Comparison of ENCODE assay signal across 8 cellular contexts in the genomic region with DNA sequence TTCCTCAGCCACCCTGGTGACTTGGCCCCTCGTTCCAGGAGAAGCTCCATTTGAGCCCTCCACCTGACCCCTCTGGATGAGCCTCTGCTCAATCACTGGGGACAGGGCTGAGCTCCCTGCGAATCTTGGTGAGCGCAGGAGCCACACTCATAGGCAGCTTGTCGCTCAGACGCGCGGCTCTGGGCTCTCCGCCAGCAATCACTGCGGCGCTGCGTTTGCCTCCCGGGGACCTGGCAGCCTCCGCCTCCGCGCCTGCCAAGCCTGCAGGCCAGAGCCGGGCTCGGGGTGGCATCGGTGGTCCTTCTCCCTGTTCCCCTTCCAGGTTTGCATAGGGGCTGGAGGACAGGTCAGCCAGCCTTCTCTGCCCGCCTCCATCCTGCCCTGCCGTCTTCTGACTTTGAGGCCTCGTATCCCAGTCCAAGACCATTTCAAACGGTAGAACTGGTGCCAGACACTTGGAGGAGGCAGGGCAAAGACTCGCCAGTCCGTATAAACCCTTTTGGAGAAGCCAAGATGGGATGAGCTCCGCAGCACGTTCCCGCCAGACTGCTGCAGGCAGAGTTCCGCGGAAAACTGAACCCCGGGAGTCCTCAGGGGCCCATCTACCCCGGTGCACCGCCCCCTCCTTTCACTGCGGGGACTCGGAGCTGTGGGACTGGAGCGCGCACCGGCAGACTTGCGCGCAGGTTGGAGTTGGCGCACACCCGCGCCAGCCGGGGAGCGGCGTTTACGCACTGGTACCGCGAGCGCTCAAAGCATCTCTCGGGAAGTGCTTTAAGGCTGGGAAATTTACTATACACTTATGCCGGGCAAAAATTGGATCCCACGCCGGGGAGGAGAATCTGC. TPM values are rescaled to one million over a fixed set of nuclear protein-coding genes. Genes with fewer than 3 reads are reported as not detected.
A peak's percentile ranks its signal among the peaks of the same experiment; 100 is the strongest.
DNase-seq lines count a peak whose midpoint lies in the region; ATAC-seq and TF ChIP-seq lines count a peak whose summit lies in the region.

No MANE protein-coding gene starts in this region.

- H3K4me3 ChIP-seq in HEK293 (ENCODE audit: low read depth, low read length) (peak overlapping the region; percentile 43), RWPE2 (ENCODE audit: severe bottlenecking) (no peak overlapping the region), esophagus squamous epithelium (peak overlapping the region; percentile 8 to 58 (median 36)), muscle layer of colon (ENCODE audit: low read depth in 1 of 2, low read length in 2 of 2) (peak overlapping the region; percentile 29 to 82), aorta (ENCODE audit: low read length in 2 of 2) (peak overlapping the region; percentile 5 to 13)

- H3K27me3 ChIP-seq in RWPE2 (ENCODE audit: insufficient read depth, poor library complexity, severe bottlenecking) (peaks cover 88% of the 10 kb centered on the region), esophagus squamous epithelium (peaks cover 0 to 78% (median 9%) of the 10 kb centered on the region in 4 donors), muscle layer of colon (ENCODE audit: control insufficient read depth in 1 of 2, insufficient read depth in 2 of 2, low read length in 2 of 2) (peaks cover 0 to 5% of the 10 kb centered on the region in 2 donors), aorta (ENCODE audit: control insufficient read depth in 1 of 2, insufficient read depth in 2 of 2, low read length in 1 of 2) (no peaks in the 10 kb centered on the region)

- no peak overlapping the region for H3K27ac ChIP-seq in HEK293 (ENCODE audit: extremely low read depth, low read depth, low read length)
- H3K27ac ChIP-seq in RWPE2 (ENCODE audit: poor library complexity, severe bottlenecking), result no peak overlapping the region
- H3K27ac ChIP-seq in esophagus squamous epithelium, result peak overlapping the region in 1 of 4 donors; percentile 20
- peak overlapping the region; percentile 1 for H3K27ac ChIP-seq in muscle layer of colon (ENCODE audit: low read depth, low read length)
- no peak overlapping the region for H3K27ac ChIP-seq in aorta (ENCODE audit: low read depth in 1 of 2, low read length in 2 of 2)

- peaks cover 3% of the 10 kb centered on the region for H3K9me3 Mint-ChIP-seq in natural killer cell treated with Interleukin-12 subunit alpha and Interleukin-12 subunit beta and Interleukin-15 and Interleukin-18, amount 100 ng/mL, for 72 hours

- no peak overlapping the region for H3K4me3 Mint-ChIP-seq in natural killer cell treated with Interleukin-12 subunit alpha and Interleukin-12 subunit beta and Interleukin-15 and Interleukin-18, amount 100 ng/mL, for 72 hours

- TF ChIP-seq CTCF in HEK293 (tag by site-specific recombination; IDR thresholded peaks at IDR 0.05) (no peak), RWPE2 (IDR thresholded peaks at IDR 0.05; ENCODE audit: poor library complexity, severe bottlenecking) (no peak), esophagus squamous epithelium (IDR thresholded peaks at IDR 0.05) (no peak)

- 0 to 3% methylated on average over 3 to 5 of the region's 53 CpGs for WGBS in esophagus squamous epithelium, 2 donors
- WGBS in aorta, 2 donors, result 0 to 1% methylated on average over 53 of the region's 53 CpGs

- intact Hi-C loops in esophagus squamous epithelium (cut with DNase I) (no loop called here), aorta (cut with DNase I) (no loop called here)

- H3K4me1 ChIP-seq in HEK293 (ENCODE audit: control insufficient read depth, insufficient read depth, low read length) (peaks cover 4% of the 10 kb centered on the region; the same call in 1 of the 2 replicates), RWPE2 (ENCODE audit: insufficient read depth, poor library complexity, severe bottlenecking) (no peaks in the 10 kb centered on the region), esophagus squamous epithelium (peaks cover 13 to 26% (median 18%) of the 10 kb centered on the region in 3 donors), muscle layer of colon (ENCODE audit: insufficient read depth, low read length) (peaks cover 13% of the 10 kb centered on the region), aorta (ENCODE audit: control insufficient read depth in 1 of 2, insufficient read depth in 2 of 2, low read length in 2 of 2) (no peaks in the 10 kb centered on the region)

- peaks cover 37 to 68% of the 10 kb centered on the region in 2 donors for H3K27me3 Mint-ChIP-seq in natural killer cell treated with Interleukin-12 subunit alpha and Interleukin-12 subunit beta and Interleukin-15 and Interleukin-18, amount 100 ng/mL, for 72 hours

- H3K9me3 ChIP-seq in HEK293 (ENCODE audit: control insufficient read depth, insufficient read depth, low read depth, low read length) (no peaks in the 10 kb centered on the region), RWPE2 (ENCODE audit: severe bottlenecking) (no peaks in the 10 kb centered on the region), esophagus squamous epithelium (no peaks in the 10 kb centered on the region), muscle layer of colon (ENCODE audit: low read length) (no peaks in the 10 kb centered on the region), aorta (ENCODE audit: control insufficient read depth, low read length) (no peaks in the 10 kb centered on the region)

- H3K36me3 ChIP-seq in HEK293 (ENCODE audit: control insufficient read depth in 2 of 2, insufficient read depth in 1 of 2, low read length in 2 of 2) (no peaks in the 10 kb centered on the region), RWPE2 (ENCODE audit: low read depth) (no peaks in the 10 kb centered on the region), esophagus squamous epithelium (no peaks in the 10 kb centered on the region), muscle layer of colon (ENCODE audit: insufficient read depth, low read length) (no peaks in the 10 kb centered on the region), aorta (ENCODE audit: control insufficient read depth in 1 of 2, insufficient read depth in 2 of 2, low read length in 1 of 2) (no peaks in the 10 kb centered on the region)

- CTCF ChIA-PET in HEK293 (lab: Yijun Ruan, JAX), result interaction anchor here (0.5 to 1.6 kb wide), 14 partner anchors 11 to 530 kb away, joined by 3 to 5 read pairs (median 3); no protein-coding TSS in a partner anchor

- ATAC-seq in RWPE2 (ENCODE audit: low read depth) (peak; percentile 44), aorta (ENCODE audit: low FRiP score) (peak; percentile 75)
- no peak for ATAC-seq in natural killer cell treated with Interleukin-12 subunit alpha and Interleukin-12 subunit beta and Interleukin-15 and Interleukin-18, amount 100 ng/mL, for 72 hours

- TF ChIP-seq POLR2A in esophagus squamous epithelium (IDR thresholded peaks at IDR 0.05), result no peak

- DNase-seq in Ammon's horn (ENCODE audit: low spot score) (peak; percentile 62), RWPE2 (ENCODE audit: low spot score) (peak; percentile 37), esophagus squamous epithelium (lab: John Stamatoyannopoulos, UW) (no peak), aorta (peak; percentile 61 to 87), GM19240 (ENCODE audit: insufficient read length, low spot score) (no peak)
- DNase-seq in natural killer cell treated with Interleukin-12 subunit alpha and Interleukin-12 subunit beta and Interleukin-15 and Interleukin-18, amount 100 ng/mL, for 72 hours (ENCODE audit: low spot score), result no peak

- H3K4me1 Mint-ChIP-seq in natural killer cell treated with Interleukin-12 subunit alpha and Interleukin-12 subunit beta and Interleukin-15 and Interleukin-18, amount 100 ng/mL, for 72 hours (ENCODE audit: low read depth in 2 of 2), result no peaks in the 10 kb centered on the region

- peak overlapping the region; percentile 23 for H3K9ac ChIP-seq in muscle layer of colon (ENCODE audit: low read length)

- H3K36me3 Mint-ChIP-seq in natural killer cell treated with Interleukin-12 subunit alpha and Interleukin-12 subunit beta and Interleukin-15 and Interleukin-18, amount 100 ng/mL, for 72 hours, result no peaks in the 10 kb centered on the region

- no peak overlapping the region for H3K27ac Mint-ChIP-seq in natural killer cell treated with Interleukin-12 subunit alpha and Interleukin-12 subunit beta and Interleukin-15 and Interleukin-18, amount 100 ng/mL, for 72 hours

- POLR2A ChIA-PET in HEK293 (lab: Yijun Ruan, JAX), result no interaction called here

TF ChIP-seq in HEK293, 187 proteins besides CTCF, POLR2A, EP300 and RAD21 (continues in another document):
- TF ChIP-seq ZBTB6 (tag by site-specific recombination; IDR thresholded peaks at IDR 0.05), result 0 out of 2 replicates have a peak, but pooled peaks have one; percentile 37
- TF ChIP-seq, protein P1, sequence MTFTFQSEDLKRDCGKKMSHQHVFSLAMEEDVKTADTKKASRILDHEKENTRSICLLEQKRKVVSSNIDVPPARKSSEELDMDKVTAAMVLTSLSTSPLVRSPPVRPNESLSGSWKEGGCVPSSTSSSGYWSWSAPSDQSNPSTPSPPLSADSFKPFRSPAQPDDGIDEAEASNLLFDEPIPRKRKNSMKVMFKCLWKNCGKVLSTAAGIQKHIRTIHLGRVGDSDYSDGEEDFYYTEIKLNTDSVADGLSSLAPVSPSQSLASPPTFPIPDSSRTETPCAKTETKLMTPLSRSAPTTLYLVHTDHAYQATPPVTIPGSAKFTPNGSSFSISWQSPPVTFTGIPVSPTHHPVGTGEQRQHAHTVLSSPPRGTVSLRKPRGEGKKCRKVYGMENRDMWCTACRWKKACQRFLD (tag by site-specific recombination; IDR thresholded peaks at IDR 0.05), result no peak
- no peak for TF ChIP-seq ZNF18 (tag by site-specific recombination; IDR thresholded peaks at IDR 0.05)

RNA-seq across cellular contexts. Expression of gene TACR1, which starts 1.0 kb away (rescaled TPM):
- total RNA-seq in esophagus squamous epithelium, result 1 to 10 TPM in 2 of 4 donors, under 1 TPM in 2; 0.04 to 3.6 (median 1.2) TPM
- 1 to 10 TPM; 3.4 to 9.8 TPM for total RNA-seq in aorta
- under 1 TPM in 1 of 2 donors, not detected in 1; 0.08 TPM for polyA plus RNA-seq in aorta
- total RNA-seq in natural killer cell treated with Interleukin-12 subunit alpha and Interleukin-12 subunit beta and Interleukin-15 and Interleukin-18, amount 100 ng/mL, for 72 hours, result not detected

Comparison
In these comparisons a context has a peak if more than half of its experiments do, and no peak if none do; other contexts are left out.
1. DNase-seq: peak in Ammon's horn (single experiment), RWPE2 (single experiment) and aorta (2 of 2); none in esophagus squamous epithelium (single experiment), natural killer cell treated with Interleukin-12 subunit alpha and Interleukin-12 subunit beta and Interleukin-15 and Interleukin-18, amount 100 ng/mL, for 72 hours (single experiment) and GM19240 (single experiment).
2. ATAC-seq: peak in RWPE2 (single experiment) and aorta (single experiment); none in natural killer cell treated with Interleukin-12 subunit alpha and Interleukin-12 subunit beta and Interleukin-15 and Interleukin-18, amount 100 ng/mL, for 72 hours (0 of 2).